Comparison of ENCODE assay signal across 30 cellular contexts in genomic region chr12:58732894-58733293, GRCh38.
"Had no signal": no experiment of that assay in that cellular context is flagged by ENCODE, and none has a peak within 500 bp of the region (broad histone marks: within the 10 kb centered on the region; RNA-seq: fewer than 3 reads in every experiment).

No MANE protein-coding gene starts in this region.

- ATAC-seq: activated CD4-positive, alpha-beta T cell treated with anti-CD3 and anti-CD28 coated beads for 36 hours; activated CD4-positive, CD25-positive, alpha-beta regulatory T cell treated with anti-CD3 and anti-CD28 coated beads, Interleukin-2, amount 50 U/mL, for 24 hours; activated CD8-positive, alpha-beta T cell treated with anti-CD3 and anti-CD28 coated beads, Interleukin-2, amount 10 ng/mL, durations not matched to agents 7 days and 5 days; PC-3; WTC11 had no signal

- H3K27ac ChIP-seq: Peyer's patch, SJSA1 had no signal

- H3K9me3 ChIP-seq: MG63, Peyer's patch, SJSA1, SK-N-SH had no signal

- H3K27me3 ChIP-seq: MG63, Peyer's patch, SJSA1 had no signal

- H3K36me3 ChIP-seq: MG63, Peyer's patch, SJSA1 had no signal

- FAIRE-seq: bronchial epithelial cell had no signal

- H3K9ac ChIP-seq: SK-N-SH had no signal

- H3K4me2 ChIP-seq: SK-N-SH had no signal

- H3K4me1 ChIP-seq: Peyer's patch, SJSA1 had no signal

- DNase-seq: activated CD4-positive, alpha-beta T cell treated with anti-CD3 and anti-CD28 coated beads for 36 hours; activated CD4-positive, alpha-beta T cell treated with anti-CD3 and anti-CD28 coated beads, Interleukin-2, amount 10 ng/mL, durations not matched to agents 7 days and 5 days; activated CD4-positive, alpha-beta T cell treated with anti-CD3 and anti-CD28 coated beads, Interleukin-2, amount 50 U/mL, for 48 hours; activated CD8-positive, alpha-beta T cell treated with anti-CD3 and anti-CD28 coated beads, Interleukin-2, amount 10 ng/mL, durations not matched to agents 7 days and 5 days; activated gamma-delta T cell; activated naive CD4-positive, alpha-beta T cell treated with Interleukin-2 at 50 U/mL for 16 hours; activated naive CD8-positive, alpha-beta T cell treated with anti-CD3 and anti-CD28 coated beads, Interleukin-2, amount 10 ng/mL, durations not matched to agents 7 days and 5 days; activated T-cell treated with anti-CD3 and anti-CD28 coated beads, Interleukin-2, amount 50 U/mL, for 24 hours; Karpas-422; KBM-7; MG63; NCI-H1048; NCI-H1105 treated with DMSO at 0.1 percent for 48 hours; NCI-H1436; NCI-H1694; NCI-H1930; NCI-H2081 treated with DMSO at 0.1 percent for 48 hours; NCI-H510A; NCI-H526; NCI-H748 treated with DMSO at 0.1 percent for 48 hours; NK-92 treated with Interleukin-12 subunit alpha and Interleukin-12 subunit beta, amount 100 ng/mL, for 24 hours; PC-3; Peyer's patch; RPMI8226; SHP77 treated with DMSO at 0.1 percent for 48 hours; SK-N-SH had no signal

- H3K4me3 ChIP-seq: MG63, Peyer's patch, SJSA1 had no signal
